7 cellular contexts compared by ENCODE assay signal in genomic region chr7:129764685-129765084, GRCh38.
"Had no signal": no experiment of that assay in that cellular context is flagged by ENCODE, and none has a peak within 500 bp of the region (broad histone marks: within the 10 kb centered on the region; RNA-seq: fewer than 3 reads in every experiment).

No MANE protein-coding gene starts in this region.

- H3K4me3 Mint-ChIP-seq: IgD-negative memory B cell had no signal

- H3K4me1 ChIP-seq: HAP-1 had no signal

- H3K4me3 ChIP-seq: GM23248, HAP-1 had no signal

- H3K9me3 ChIP-seq: HAP-1 had no signal

- H3K9ac ChIP-seq: GM23248 had no signal

- H3K27ac ChIP-seq: GM23248, HL-60 had no signal

- H3K27ac Mint-ChIP-seq: IgD-negative memory B cell had no signal

- DNase-seq: GM23248, GOT3, H7, KG1 had no signal

- H3K36me3 Mint-ChIP-seq: IgD-negative memory B cell had no signal

- H3K9me3 Mint-ChIP-seq: IgD-negative memory B cell had no signal

- H3K27me3 Mint-ChIP-seq: IgD-negative memory B cell had no signal

- H2AFZ ChIP-seq: GM23248 had no signal
